8 cellular contexts compared by ENCODE assay signal in the genomic region with DNA sequence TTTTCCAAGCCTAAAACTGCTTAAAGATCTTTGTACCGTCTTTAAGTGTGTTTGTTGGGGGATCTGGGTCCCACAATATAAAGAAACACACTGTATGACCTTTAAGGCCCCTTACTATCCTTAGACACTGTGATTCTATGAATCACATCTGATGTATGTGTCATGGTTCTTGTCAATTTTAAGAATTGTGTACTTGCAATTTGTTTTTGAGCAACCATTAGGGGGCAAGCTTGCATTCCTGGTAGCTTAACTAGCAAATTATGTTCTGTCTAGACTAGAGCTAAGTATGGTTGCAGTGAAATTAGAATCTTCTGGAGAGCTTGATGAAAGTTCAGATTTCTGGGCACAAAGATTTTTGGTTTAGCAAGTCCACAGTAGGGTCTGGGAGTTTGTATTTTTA.
DNase-seq lines count a peak whose midpoint lies in the region; ATAC-seq and TF ChIP-seq lines count a peak whose summit lies in the region.

No MANE protein-coding gene starts in this region.

- peaks cover 11% of the 10 kb centered on the region for H3K36me3 Mint-ChIP-seq in nephron (ENCODE audit: low read depth)

- no peak overlapping the region for H3K4me3 Mint-ChIP-seq in nephron

- no peak overlapping the region for H3K27ac Mint-ChIP-seq in nephron

- POLR2A ChIA-PET in HEK293T (lab: Yijun Ruan, JAX) = no interaction called here

- no peak for ATAC-seq in GM19023 (IDR thresholded peaks at IDR 0.05; ENCODE audit: unreplicated experiment)

- peak; percentile 11 for DNase-seq in SKM-1 (lab: John Stamatoyannopoulos, UW; ENCODE audit: unreplicated experiment)
- DNase-seq in SKM-1 treated with dmso at 0.1 percent for 144 hours (lab: John Stamatoyannopoulos, UW; ENCODE audit: unreplicated experiment) = no peak
- peak; percentile 46 for DNase-seq in HEK293T (ENCODE audit: extremely low spot score)
- DNase-seq in NCI-H526 (lab: John Stamatoyannopoulos, UW) = peak; percentile 48 to 80
- DNase-seq in cardiac fibroblast (ENCODE audit: low read depth in 2 of 2) = peak; percentile 80 to 86
- no peak for DNase-seq in activated naive CD4-positive, alpha-beta T cell (lab: John Stamatoyannopoulos, UW)

- no peaks in the 10 kb centered on the region for H3K27me3 Mint-ChIP-seq in nephron (ENCODE audit: low read depth)

- no peaks in the 10 kb centered on the region for H3K9me3 Mint-ChIP-seq in nephron

- no peak overlapping the region for H3K4me3 ChIP-seq in cardiac fibroblast (replicated peaks in 1 of 2; ENCODE audit: low read depth in 2 of 2, low read length in 2 of 2)

- peak; percentile 59 for TF ChIP-seq CTCF in cardiac fibroblast (IDR thresholded peaks at IDR 0.05; ENCODE audit: low read depth, low read length)
- peak in 2 of 3 experiments; percentile 25 to 37 for TF ChIP-seq CTCF in nephron (IDR thresholded peaks at IDR 0.05; ENCODE audit: unreplicated experiment in 3 of 3)

- CTCF ChIA-PET in HEK293T (lab: Yijun Ruan, JAX) = interaction anchor here (0.5 to 1.7 kb wide), 7 partner anchors 10 to 803 kb away, joined by 3 to 5 read pairs (median 3); no protein-coding TSS in a partner anchor

- no peaks in the 10 kb centered on the region for H3K4me1 Mint-ChIP-seq in nephron

TF ChIP-seq in HEK293T, 16 proteins besides CTCF, POLR2A, EP300 and RAD21:
- TF ChIP-seq, protein P1, sequence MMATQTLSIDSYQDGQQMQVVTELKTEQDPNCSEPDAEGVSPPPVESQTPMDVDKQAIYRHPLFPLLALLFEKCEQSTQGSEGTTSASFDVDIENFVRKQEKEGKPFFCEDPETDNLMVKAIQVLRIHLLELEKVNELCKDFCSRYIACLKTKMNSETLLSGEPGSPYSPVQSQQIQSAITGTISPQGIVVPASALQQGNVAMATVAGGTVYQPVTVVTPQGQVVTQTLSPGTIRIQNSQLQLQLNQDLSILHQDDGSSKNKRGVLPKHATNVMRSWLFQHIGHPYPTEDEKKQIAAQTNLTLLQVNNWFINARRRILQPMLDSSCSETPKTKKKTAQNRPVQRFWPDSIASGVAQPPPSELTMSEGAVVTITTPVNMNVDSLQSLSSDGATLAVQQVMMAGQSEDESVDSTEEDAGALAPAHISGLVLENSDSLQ (IDR thresholded peaks at IDR 0.05) = 0 out of 2 replicates have a peak, but pooled peaks have one; percentile 5
- TF ChIP-seq NFRKB (IDR thresholded peaks at IDR 0.05) (no peak), FOXA1 (IDR thresholded peaks at IDR 0.05) (no peak), TARDBP (IDR thresholded peaks at IDR 0.05) (no peak), SP1 (IDR thresholded peaks at IDR 0.05) (no peak), ELF4 (IDR thresholded peaks at IDR 0.05) (no peak), BHLHE40 (IDR thresholded peaks at IDR 0.05; ENCODE audit: borderline replicate concordance) (no peak), ARNT (IDR thresholded peaks at IDR 0.05) (no peak)

Comparison
In these comparisons a context has a peak if more than half of its experiments do, and no peak if none do; other contexts are left out.
1. DNase-seq: peak in SKM-1 (single experiment), HEK293T (single experiment), NCI-H526 (2 of 2) and cardiac fibroblast (2 of 2); none in SKM-1 treated with dmso at 0.1 percent for 144 hours (single experiment) and activated naive CD4-positive, alpha-beta T cell (0 of 4).